ENCODE assay signal across 19 cellular contexts in genomic region chr1:69441496-69441895, GRCh38.
DNase-seq lines count a peak whose midpoint lies in the region; ATAC-seq, FAIRE-seq and TF ChIP-seq lines count a peak whose summit lies in the region.
"Had no signal": no experiment of that assay in that cellular context is flagged by ENCODE, and none has a peak within 500 bp of the region (broad histone marks: within the 10 kb centered on the region; RNA-seq: fewer than 3 reads in every experiment).

No MANE protein-coding gene starts in this region.

- no peaks in the 10 kb centered on the region for H3K36me3 Mint-ChIP-seq in endothelial cell (ENCODE audit: low read depth, unreplicated experiment)
- H3K36me3 Mint-ChIP-seq: CD4-positive, alpha-beta memory T cell had no signal

- no peak overlapping the region for H3K4me3 Mint-ChIP-seq in endothelial cell (ENCODE audit: unreplicated experiment)
- H3K4me3 Mint-ChIP-seq: CD4-positive, alpha-beta memory T cell; GM23338 had no signal

- no peaks in the 10 kb centered on the region for H3K27me3 Mint-ChIP-seq in endothelial cell (ENCODE audit: unreplicated experiment)
- H3K27me3 Mint-ChIP-seq: CD4-positive, alpha-beta memory T cell had no signal

- H3K36me3 ChIP-seq in bronchial epithelial cell (ENCODE audit: control insufficient read depth, insufficient read depth, low read length), result no peaks in the 10 kb centered on the region
- H3K36me3 ChIP-seq: BE2C had no signal

- no peak overlapping the region for H3K27ac ChIP-seq in foreskin keratinocyte
- H3K27ac ChIP-seq: A549, C4-2B had no signal

- DNase-seq in NCI-H69 (lab: John Stamatoyannopoulos, UW), result peak; percentile 64
- DNase-seq in bronchial epithelial cell (ENCODE audit: low read depth), result peak; percentile 23
- DNase-seq in foreskin keratinocyte, result peak; percentile 64 to 74
- DNase-seq in retinal pigment epithelial cell (ENCODE audit: low read depth), result peak; percentile 27
- DNase-seq in endothelial cell (ENCODE audit: low spot score), result no peak
- DNase-seq in activated CD4-positive, alpha-beta T cell treated with anti-CD3 and anti-CD28 coated beads for 1 hour, result no peak
- DNase-seq: BE2C; CD4-positive, alpha-beta memory T cell; COR-L47; DMS153; DMS79 treated with DMSO at 0.1 percent for 48 hours; EL; H7 had no signal

- no peaks in the 10 kb centered on the region for H3K4me1 ChIP-seq in foreskin keratinocyte
- H3K4me1 ChIP-seq: A549, BE2C had no signal

- no peak overlapping the region for H3K4me3 ChIP-seq in bronchial epithelial cell (ENCODE audit: low read depth, low read length)
- H3K4me3 ChIP-seq in retinal pigment epithelial cell (ENCODE audit: low read length), result no peak overlapping the region
- H3K4me3 ChIP-seq: A549, GM23338 had no signal

- TF ChIP-seq CTCF in bronchial epithelial cell (IDR thresholded peaks at IDR 0.05; ENCODE audit: insufficient read depth, low read length, severe bottlenecking) (no peak), foreskin keratinocyte (conservative IDR thresholded peaks at IDR 0.05) (no peak), retinal pigment epithelial cell (conservative IDR thresholded peaks at IDR 0.05; ENCODE audit: low read depth, low read length) (no peak), endothelial cell (IDR thresholded peaks at IDR 0.05; ENCODE audit: unreplicated experiment) (no peak)

- no peaks in the 10 kb centered on the region for H3K27me3 ChIP-seq in bronchial epithelial cell (ENCODE audit: control insufficient read depth, insufficient read depth, low read length)
- no peaks in the 10 kb centered on the region for H3K27me3 ChIP-seq in foreskin keratinocyte
- H3K27me3 ChIP-seq: BE2C had no signal

- H3K27ac Mint-ChIP-seq in endothelial cell (ENCODE audit: unreplicated experiment), result no peak overlapping the region
- H3K27ac Mint-ChIP-seq: CD4-positive, alpha-beta memory T cell; GM23338 had no signal

- no peaks in the 10 kb centered on the region for H3K4me1 Mint-ChIP-seq in endothelial cell (ENCODE audit: unreplicated experiment)
- H3K4me1 Mint-ChIP-seq: CD4-positive, alpha-beta memory T cell had no signal

- FAIRE-seq in bronchial epithelial cell (lab: Jason Lieb, UNC), result no peak
- FAIRE-seq: A549, D721Med, G401.6, GM12891 had no signal

- ATAC-seq in foreskin keratinocyte, result no peak
- ATAC-seq: A549, GM23338 had no signal

- H3K9me3 Mint-ChIP-seq in endothelial cell (ENCODE audit: unreplicated experiment), result no peaks in the 10 kb centered on the region
- H3K9me3 Mint-ChIP-seq: GM23338 had no signal

Comparison
In these comparisons a context has a peak if more than half of its experiments do, and no peak if none do; other contexts are left out.
1. DNase-seq: peak in NCI-H69 (single experiment), bronchial epithelial cell (single experiment), foreskin keratinocyte (2 of 2) and retinal pigment epithelial cell (single experiment); none in endothelial cell (single experiment) and activated CD4-positive, alpha-beta T cell treated with anti-CD3 and anti-CD28 coated beads for 1 hour (single experiment).